ENCODE assay signal across 28 cellular contexts in genomic region chr1:12798911-12799310, GRCh38. TPM values are rescaled to one million over a fixed set of nuclear protein-coding genes. Genes with fewer than 3 reads are reported as not detected.
"Had no signal": no experiment of that assay in that cellular context is flagged by ENCODE, and none has a peak within 500 bp of the region (broad histone marks: within the 10 kb centered on the region; RNA-seq: fewer than 3 reads in every experiment).

No MANE protein-coding gene starts in this region.

- H3K9me3 Mint-ChIP-seq: activated CD4-positive, alpha-beta memory T cell treated with anti-CD3 and anti-CD28 coated beads for 36 hours; activated naive CD8-positive, alpha-beta T cell treated with anti-CD3 and anti-CD28 coated beads, Interleukin-2, amount 10 ng/mL, durations not matched to agents 7 days and 5 days had no signal

- DNase-seq: activated CD4-positive, alpha-beta memory T cell treated with anti-CD3 and anti-CD28 coated beads for 36 hours; activated CD4-positive, alpha-beta T cell treated with anti-CD3 and anti-CD28 coated beads, Interleukin-2, amount 10 ng/mL, durations not matched to agents 7 days and 5 days; activated CD4-positive, CD25-positive, alpha-beta regulatory T cell; activated CD8-positive, alpha-beta memory T cell treated with anti-CD3 and anti-CD28 coated beads for 24 hours; activated naive CD4-positive, alpha-beta T cell treated with anti-CD3 and anti-CD28 coated beads, Interleukin-2, amount 50 U/mL, for 16 hours; activated naive CD8-positive, alpha-beta T cell treated with anti-CD3 and anti-CD28 coated beads, Interleukin-2, amount 10 ng/mL, durations not matched to agents 7 days and 5 days; activated T-cell treated with anti-CD3 and anti-CD28 coated beads, Interleukin-2, amount 50 U/mL, for 72 hours; adrenal gland; anterior cingulate cortex; KG1; MV-4-11; NCI-H1092 treated with DMSO at 0.1 percent for 48 hours; NCI-H1417 treated with DMSO at 0.1 percent for 48 hours; NCI-H1694; NCI-H2029; NCI-H345; NCI-H510A; NCI-H526 treated with DMSO at 0.1 percent for 48 hours; NCI-H82; T-cell; T-helper 2 cell; T1000 had no signal

- ATAC-seq: activated T-cell treated with anti-CD3 and anti-CD28 coated beads, Interleukin-2, amount 50 U/mL, for 72 hours; Right ventricle myocardium inferior; T-cell had no signal

- H3K4me1 Mint-ChIP-seq: activated CD4-positive, alpha-beta T cell treated with anti-CD3 and anti-CD28 coated beads, Interleukin-2, amount 10 ng/mL, durations not matched to agents 7 days and 5 days; activated naive CD8-positive, alpha-beta T cell treated with anti-CD3 and anti-CD28 coated beads, Interleukin-2, amount 10 ng/mL, durations not matched to agents 7 days and 5 days; T-cell had no signal

- H3K27ac ChIP-seq: adrenal gland, SK-N-MC, VCaP had no signal

- H3K36me3 Mint-ChIP-seq: activated CD4-positive, alpha-beta memory T cell treated with anti-CD3 and anti-CD28 coated beads for 36 hours; activated naive CD8-positive, alpha-beta T cell treated with anti-CD3 and anti-CD28 coated beads, Interleukin-2, amount 10 ng/mL, durations not matched to agents 7 days and 5 days; T-cell had no signal

- H3K4me3 Mint-ChIP-seq: activated CD4-positive, alpha-beta memory T cell treated with anti-CD3 and anti-CD28 coated beads for 36 hours; activated CD4-positive, alpha-beta T cell treated with anti-CD3 and anti-CD28 coated beads, Interleukin-2, amount 10 ng/mL, durations not matched to agents 7 days and 5 days; activated naive CD8-positive, alpha-beta T cell treated with anti-CD3 and anti-CD28 coated beads, Interleukin-2, amount 10 ng/mL, durations not matched to agents 7 days and 5 days; activated T-cell treated with anti-CD3 and anti-CD28 coated beads, Interleukin-2, amount 50 U/mL, for 72 hours; T-cell had no signal

- H3K9me3 ChIP-seq: adrenal gland had no signal

- H3K36me3 ChIP-seq: adrenal gland had no signal

- H3K4me3 ChIP-seq: adrenal gland, SK-N-MC had no signal

- H3K4me1 ChIP-seq: adrenal gland had no signal

- H3K27ac Mint-ChIP-seq: activated CD4-positive, alpha-beta memory T cell treated with anti-CD3 and anti-CD28 coated beads for 36 hours; activated CD4-positive, alpha-beta T cell treated with anti-CD3 and anti-CD28 coated beads, Interleukin-2, amount 10 ng/mL, durations not matched to agents 7 days and 5 days; activated naive CD8-positive, alpha-beta T cell treated with anti-CD3 and anti-CD28 coated beads, Interleukin-2, amount 10 ng/mL, durations not matched to agents 7 days and 5 days; activated T-cell treated with anti-CD3 and anti-CD28 coated beads, Interleukin-2, amount 50 U/mL, for 72 hours; T-cell had no signal

- H3K27me3 ChIP-seq: adrenal gland had no signal

RNA-seq across cellular contexts. Expression of gene PRAMEF1, which starts 7.7 kb away (rescaled TPM):
- total RNA-seq: activated CD4-positive, alpha-beta memory T cell treated with anti-CD3 and anti-CD28 coated beads for 36 hours; activated CD4-positive, alpha-beta T cell treated with anti-CD3 and anti-CD28 coated beads, Interleukin-2, amount 10 ng/mL, durations not matched to agents 7 days and 5 days; activated naive CD8-positive, alpha-beta T cell treated with anti-CD3 and anti-CD28 coated beads, Interleukin-2, amount 10 ng/mL, durations not matched to agents 7 days and 5 days; activated T-cell treated with anti-CD3 and anti-CD28 coated beads, Interleukin-2, amount 50 U/mL, for 72 hours; adrenal gland; cardiac septum; LHCN-M2; MCF 10A; Right ventricle myocardium inferior; T-cell had no signal

RNA-seq across cellular contexts. Expression of gene PRAMEF12, which starts 25.4 kb away (rescaled TPM):
- total RNA-seq: activated CD4-positive, alpha-beta memory T cell treated with anti-CD3 and anti-CD28 coated beads for 36 hours; activated CD4-positive, alpha-beta T cell treated with anti-CD3 and anti-CD28 coated beads, Interleukin-2, amount 10 ng/mL, durations not matched to agents 7 days and 5 days; activated naive CD8-positive, alpha-beta T cell treated with anti-CD3 and anti-CD28 coated beads, Interleukin-2, amount 10 ng/mL, durations not matched to agents 7 days and 5 days; activated T-cell treated with anti-CD3 and anti-CD28 coated beads, Interleukin-2, amount 50 U/mL, for 72 hours; adrenal gland; cardiac septum; LHCN-M2; MCF 10A; Right ventricle myocardium inferior; T-cell had no signal

RNA-seq across cellular contexts. Expression of gene PRAMEF11, which starts 32.3 kb away (rescaled TPM):
- total RNA-seq: activated CD4-positive, alpha-beta memory T cell treated with anti-CD3 and anti-CD28 coated beads for 36 hours; activated CD4-positive, alpha-beta T cell treated with anti-CD3 and anti-CD28 coated beads, Interleukin-2, amount 10 ng/mL, durations not matched to agents 7 days and 5 days; activated naive CD8-positive, alpha-beta T cell treated with anti-CD3 and anti-CD28 coated beads, Interleukin-2, amount 10 ng/mL, durations not matched to agents 7 days and 5 days; activated T-cell treated with anti-CD3 and anti-CD28 coated beads, Interleukin-2, amount 50 U/mL, for 72 hours; adrenal gland; cardiac septum; LHCN-M2; MCF 10A; Right ventricle myocardium inferior; T-cell had no signal

RNA-seq across cellular contexts. Expression of gene HNRNPCL1, which starts 49.6 kb away (rescaled TPM):
- total RNA-seq: activated CD4-positive, alpha-beta memory T cell treated with anti-CD3 and anti-CD28 coated beads for 36 hours; activated CD4-positive, alpha-beta T cell treated with anti-CD3 and anti-CD28 coated beads, Interleukin-2, amount 10 ng/mL, durations not matched to agents 7 days and 5 days; activated naive CD8-positive, alpha-beta T cell treated with anti-CD3 and anti-CD28 coated beads, Interleukin-2, amount 10 ng/mL, durations not matched to agents 7 days and 5 days; activated T-cell treated with anti-CD3 and anti-CD28 coated beads, Interleukin-2, amount 50 U/mL, for 72 hours; adrenal gland; cardiac septum; LHCN-M2; MCF 10A; Right ventricle myocardium inferior; T-cell had no signal

RNA-seq across cellular contexts. Expression of gene CFAP107, which starts 52.9 kb away (rescaled TPM):
- total RNA-seq: activated CD4-positive, alpha-beta memory T cell treated with anti-CD3 and anti-CD28 coated beads for 36 hours; activated CD4-positive, alpha-beta T cell treated with anti-CD3 and anti-CD28 coated beads, Interleukin-2, amount 10 ng/mL, durations not matched to agents 7 days and 5 days; activated naive CD8-positive, alpha-beta T cell treated with anti-CD3 and anti-CD28 coated beads, Interleukin-2, amount 10 ng/mL, durations not matched to agents 7 days and 5 days; activated T-cell treated with anti-CD3 and anti-CD28 coated beads, Interleukin-2, amount 50 U/mL, for 72 hours; adrenal gland; cardiac septum; LHCN-M2; MCF 10A; Right ventricle myocardium inferior; T-cell had no signal
